Comparison of ENCODE assay signal across 1 cellular context in the genomic region with DNA sequence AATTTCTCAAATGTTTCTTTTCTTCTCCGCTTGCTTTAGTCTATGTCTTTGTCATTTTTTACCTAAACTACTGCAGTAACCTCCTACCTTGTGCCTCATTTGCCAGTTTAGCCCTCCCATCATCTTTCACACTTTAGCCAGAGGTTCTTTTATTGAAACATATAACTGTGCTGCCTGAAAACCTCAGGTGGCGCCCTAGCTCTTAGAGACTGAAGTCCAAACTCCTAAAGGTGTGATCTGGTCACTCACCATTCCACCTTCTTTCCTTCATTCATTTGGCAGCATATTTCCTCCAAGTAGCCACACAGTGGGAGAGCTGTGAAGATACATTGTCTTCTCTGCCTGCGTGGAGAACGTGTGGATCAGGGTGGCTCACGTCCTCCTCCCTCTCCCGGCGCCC.
TF ChIP-seq lines count a peak whose summit lies in the region.

No MANE protein-coding gene starts in this region.

TF ChIP-seq in K562, 482 proteins besides CTCF, POLR2A, EP300 and RAD21:
- TF ChIP-seq RBM25 (IDR thresholded peaks at IDR 0.05; ENCODE audit: low read depth, low read length, severe bottlenecking) (no peak), NFATC3 (IDR thresholded peaks at IDR 0.05) (no peak), ILF3 (IDR thresholded peaks at IDR 0.05; ENCODE audit: borderline replicate concordance) (no peak), PHB2 (IDR thresholded peaks at IDR 0.05; ENCODE audit: low read depth) (no peak), KDM2B (CRISPR knock-in tag; IDR thresholded peaks at IDR 0.05) (no peak), ZNF316 (IDR thresholded peaks at IDR 0.05) (no peak), SRSF7 (optimal IDR thresholded peaks at IDR 0.05; ENCODE audit: low read depth, low read length) (no peak), PCBP1 (IDR thresholded peaks at IDR 0.05; ENCODE audit: low read depth, low read length, poor library complexity, severe bottlenecking) (no peak), FOXP1 (CRISPR knock-in tag; IDR thresholded peaks at IDR 0.05) (no peak), HDAC6 (IDR thresholded peaks at IDR 0.05; ENCODE audit: low read depth, low read length) (no peak), ZNF3 (CRISPR knock-in tag; IDR thresholded peaks at IDR 0.05) (no peak), ZNF24 (IDR thresholded peaks at IDR 0.05) (no peak), SPI1 (IDR thresholded peaks at IDR 0.05; ENCODE audit: borderline replicate concordance, low read depth, low read length) (no peak), RBM39 (optimal IDR thresholded peaks at IDR 0.05; ENCODE audit: low read depth, low read length) (no peak), ZNF239 (CRISPR knock-in tag; IDR thresholded peaks at IDR 0.05) (no peak)
- TF ChIP-seq, protein P1, sequence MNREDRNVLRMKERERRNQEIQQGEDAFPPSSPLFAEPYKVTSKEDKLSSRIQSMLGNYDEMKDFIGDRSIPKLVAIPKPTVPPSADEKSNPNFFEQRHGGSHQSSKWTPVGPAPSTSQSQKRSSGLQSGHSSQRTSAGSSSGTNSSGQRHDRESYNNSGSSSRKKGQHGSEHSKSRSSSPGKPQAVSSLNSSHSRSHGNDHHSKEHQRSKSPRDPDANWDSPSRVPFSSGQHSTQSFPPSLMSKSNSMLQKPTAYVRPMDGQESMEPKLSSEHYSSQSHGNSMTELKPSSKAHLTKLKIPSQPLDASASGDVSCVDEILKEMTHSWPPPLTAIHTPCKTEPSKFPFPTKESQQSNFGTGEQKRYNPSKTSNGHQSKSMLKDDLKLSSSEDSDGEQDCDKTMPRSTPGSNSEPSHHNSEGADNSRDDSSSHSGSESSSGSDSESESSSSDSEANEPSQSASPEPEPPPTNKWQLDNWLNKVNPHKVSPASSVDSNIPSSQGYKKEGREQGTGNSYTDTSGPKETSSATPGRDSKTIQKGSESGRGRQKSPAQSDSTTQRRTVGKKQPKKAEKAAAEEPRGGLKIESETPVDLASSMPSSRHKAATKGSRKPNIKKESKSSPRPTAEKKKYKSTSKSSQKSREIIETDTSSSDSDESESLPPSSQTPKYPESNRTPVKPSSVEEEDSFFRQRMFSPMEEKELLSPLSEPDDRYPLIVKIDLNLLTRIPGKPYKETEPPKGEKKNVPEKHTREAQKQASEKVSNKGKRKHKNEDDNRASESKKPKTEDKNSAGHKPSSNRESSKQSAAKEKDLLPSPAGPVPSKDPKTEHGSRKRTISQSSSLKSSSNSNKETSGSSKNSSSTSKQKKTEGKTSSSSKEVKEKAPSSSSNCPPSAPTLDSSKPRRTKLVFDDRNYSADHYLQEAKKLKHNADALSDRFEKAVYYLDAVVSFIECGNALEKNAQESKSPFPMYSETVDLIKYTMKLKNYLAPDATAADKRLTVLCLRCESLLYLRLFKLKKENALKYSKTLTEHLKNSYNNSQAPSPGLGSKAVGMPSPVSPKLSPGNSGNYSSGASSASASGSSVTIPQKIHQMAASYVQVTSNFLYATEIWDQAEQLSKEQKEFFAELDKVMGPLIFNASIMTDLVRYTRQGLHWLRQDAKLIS (CRISPR knock-in tag; IDR thresholded peaks at IDR 0.05) = no peak
- TF ChIP-seq, protein P2, sequence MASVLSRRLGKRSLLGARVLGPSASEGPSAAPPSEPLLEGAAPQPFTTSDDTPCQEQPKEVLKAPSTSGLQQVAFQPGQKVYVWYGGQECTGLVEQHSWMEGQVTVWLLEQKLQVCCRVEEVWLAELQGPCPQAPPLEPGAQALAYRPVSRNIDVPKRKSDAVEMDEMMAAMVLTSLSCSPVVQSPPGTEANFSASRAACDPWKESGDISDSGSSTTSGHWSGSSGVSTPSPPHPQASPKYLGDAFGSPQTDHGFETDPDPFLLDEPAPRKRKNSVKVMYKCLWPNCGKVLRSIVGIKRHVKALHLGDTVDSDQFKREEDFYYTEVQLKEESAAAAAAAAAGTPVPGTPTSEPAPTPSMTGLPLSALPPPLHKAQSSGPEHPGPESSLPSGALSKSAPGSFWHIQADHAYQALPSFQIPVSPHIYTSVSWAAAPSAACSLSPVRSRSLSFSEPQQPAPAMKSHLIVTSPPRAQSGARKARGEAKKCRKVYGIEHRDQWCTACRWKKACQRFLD (CRISPR knock-in tag; IDR thresholded peaks at IDR 0.05) = no peak
